Comparison of ENCODE assay signal across 31 cellular contexts in the genomic region with DNA sequence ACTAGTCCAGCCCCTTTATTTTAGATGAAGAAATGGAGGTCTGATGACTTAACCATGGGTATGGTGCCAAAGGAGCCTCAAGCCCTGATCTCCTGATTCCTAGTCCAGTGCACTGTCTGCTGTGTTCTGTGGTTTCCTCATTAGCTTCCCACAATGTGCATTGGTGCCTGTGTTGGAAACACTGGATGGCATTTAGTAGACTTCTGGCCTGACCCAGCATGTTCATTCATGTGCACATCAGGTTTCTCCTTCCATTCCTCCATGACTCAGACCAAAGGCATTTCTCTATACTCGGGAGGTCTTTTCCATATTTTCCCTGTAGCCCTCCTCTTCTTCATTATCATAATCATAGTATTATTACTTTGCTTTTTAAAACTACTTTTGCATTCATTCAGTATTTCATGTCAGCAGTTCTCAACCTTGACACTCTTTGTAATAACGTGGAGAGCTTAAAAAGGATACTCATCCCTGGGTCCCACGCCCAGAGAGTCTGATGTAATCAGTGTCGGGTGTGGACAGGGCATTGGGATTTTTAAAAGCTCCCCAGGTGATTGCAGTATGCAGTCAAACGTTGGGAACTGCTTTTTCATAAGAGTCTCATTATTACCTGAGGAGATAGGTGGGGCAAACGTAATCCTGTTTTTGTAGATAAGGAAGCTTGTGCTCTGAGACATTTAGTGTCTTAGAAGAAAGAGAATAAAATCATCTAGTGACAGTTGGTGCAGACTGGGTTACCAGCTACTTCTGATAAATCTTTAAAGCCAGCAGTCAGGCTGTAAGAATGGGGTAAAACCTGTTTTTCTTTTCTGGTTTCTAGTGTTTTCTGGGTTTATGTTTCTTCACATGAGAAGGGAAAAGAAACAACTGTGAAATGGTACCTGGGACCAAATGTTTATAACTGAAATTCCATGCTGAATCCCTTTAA. TPM values are rescaled to one million over a fixed set of nuclear protein-coding genes. Genes with fewer than 3 reads are reported as not detected.
DNase-seq lines count a peak whose midpoint lies in the region; ATAC-seq and TF ChIP-seq lines count a peak whose summit lies in the region.
"Had no signal": no experiment of that assay in that cellular context is flagged by ENCODE, and none has a peak within 500 bp of the region (broad histone marks: within the 10 kb centered on the region; RNA-seq: fewer than 3 reads in every experiment).

No MANE protein-coding gene starts in this region.

- WGBS in psoas muscle, 3 donors: 50 to 68% (median 55%) methylated on average over 6 of the region's 6 CpGs

- ATAC-seq in mucosa of descending colon (peak; percentile 68), HG03159 (IDR thresholded peaks at IDR 0.05; ENCODE audit: unreplicated experiment) (no peak), psoas muscle (no peak), HG02840 (IDR thresholded peaks at IDR 0.05; ENCODE audit: low FRiP score, unreplicated experiment) (no peak)
- ATAC-seq: activated T-cell treated with anti-CD3 and anti-CD28 coated beads, Interleukin-2, amount 50 U/mL, for 4 hours; GM12878; heart left ventricle; naive thymus-derived CD4-positive, alpha-beta T cell; upper lobe of right lung had no signal

- no TSS peak for BruUV-seq in PC-9 (replicated peaks; lab: Mats Ljungman, UMichigan)

- H2AFZ ChIP-seq in PC-9: 0 out of 2 replicates have a peak overlapping the region, but pooled peaks have one; percentile 9

- H4K20me1 ChIP-seq in PC-9 (ENCODE audit: insufficient read depth): no peaks in the 10 kb centered on the region

- H3K27ac ChIP-seq in HEK293 (ENCODE audit: extremely low read depth, low read depth, low read length) (no peak overlapping the region), PC-9 (peak overlapping the region; percentile 85), epithelial cell of prostate (peak overlapping the region; percentile 87), psoas muscle (no peak overlapping the region)
- H3K27ac ChIP-seq: adrenal gland, cardiac muscle cell, heart left ventricle, stomach, upper lobe of right lung had no signal

- H3K79me2 ChIP-seq in PC-9 (ENCODE audit: low read depth): no peaks in the 10 kb centered on the region

- H3K27me3 ChIP-seq in PC-9 (ENCODE audit: insufficient read depth, low read depth): no peaks in the 10 kb centered on the region
- no peaks in the 10 kb centered on the region for H3K27me3 ChIP-seq in psoas muscle (ENCODE audit: insufficient read depth in 3 of 3, low read length in 2 of 3)
- H3K27me3 ChIP-seq: BE2C, cardiac muscle cell, stomach, upper lobe of right lung had no signal

- peak overlapping the region; percentile 74 for H3K4me2 ChIP-seq in PC-9

- H3K4me1 ChIP-seq in HEK293 (ENCODE audit: control insufficient read depth, insufficient read depth, low read length) (no peaks in the 10 kb centered on the region), PC-9 (replicated peaks; ENCODE audit: insufficient read depth) (peaks cover 27% of the 10 kb centered on the region), mucosa of descending colon (ENCODE audit: low read depth) (no peaks in the 10 kb centered on the region), psoas muscle (no peaks in the 10 kb centered on the region)
- H3K4me1 ChIP-seq: adrenal gland, BE2C, heart left ventricle, stomach, upper lobe of right lung had no signal

- peak; percentile 33 to 80 for DNase-seq in PC-9
- peak; percentile 78 for DNase-seq in epithelial cell of prostate (ENCODE audit: low read depth, low spot score)
- DNase-seq in mucosa of descending colon: peak in 1 of 3 donors; percentile 14
- DNase-seq in NCI-H2081 (lab: John Stamatoyannopoulos, UW): no peak
- no peak for DNase-seq in psoas muscle
- DNase-seq: activated CD4-positive, alpha-beta T cell treated with anti-CD3 and anti-CD28 coated beads for 1 hour; activated naive CD4-positive, alpha-beta T cell; activated T-cell treated with anti-CD3 and anti-CD28 coated beads, Interleukin-2, amount 50 U/mL, for 4 hours; adrenal gland; BE2C; cortex of kidney; endodermal cell; heart left ventricle; Kasumi-1; mesendoderm; naive thymus-derived CD4-positive, alpha-beta T cell; NCI-H1048; NCI-H187 treated with DMSO at 0.1 percent for 48 hours; NCI-H226; NCI-H82; nucleus accumbens; SHP77 treated with DMSO at 0.1 percent for 48 hours; stimulated activated CD8-positive, alpha-beta memory T cell treated with anti-CD3 and anti-CD28 coated beads, Interleukin-4, amount 100 ng/mL, for 48 hours; stomach; T-helper 1 cell; upper lobe of right lung had no signal

- no peaks in the 10 kb centered on the region for H3K9me2 ChIP-seq in PC-9 (ENCODE audit: insufficient read depth)

- H3K9me3 ChIP-seq in HEK293 (ENCODE audit: control insufficient read depth, insufficient read depth, low read depth, low read length): no peaks in the 10 kb centered on the region
- H3K9me3 ChIP-seq in PC-9 (ENCODE audit: insufficient read depth, low read depth): no peaks in the 10 kb centered on the region
- H3K9me3 ChIP-seq in mucosa of descending colon: no peaks in the 10 kb centered on the region
- H3K9me3 ChIP-seq in psoas muscle: no peaks in the 10 kb centered on the region
- H3K9me3 ChIP-seq: adrenal gland, BE2C, stomach, upper lobe of right lung had no signal

- CTCF ChIA-PET in HEK293 (lab: Yijun Ruan, JAX) (interaction anchor here (0.7 to 1.3 kb wide), 5 partner anchors 10 to 92 kb away, joined by 3 to 5 read pairs (median 3); no protein-coding TSS in a partner anchor), PC-9 (lab: Charles Lee) (no interaction called here)

- H3F3A ChIP-seq in PC-9 (ENCODE audit: insufficient read depth, low read depth): peaks cover 16% of the 10 kb centered on the region

- no peaks in the 10 kb centered on the region for H3K36me3 ChIP-seq in HEK293 (ENCODE audit: control insufficient read depth in 2 of 2, insufficient read depth in 1 of 2, low read length in 2 of 2)
- no peaks in the 10 kb centered on the region for H3K36me3 ChIP-seq in PC-9 (ENCODE audit: low read depth)
- H3K36me3 ChIP-seq in mucosa of descending colon (ENCODE audit: low read depth): no peaks in the 10 kb centered on the region
- H3K36me3 ChIP-seq in psoas muscle (ENCODE audit: insufficient read depth in 1 of 2, low read depth in 1 of 2): no peaks in the 10 kb centered on the region
- H3K36me3 ChIP-seq: adrenal gland, BE2C, cardiac muscle cell, heart left ventricle, stomach, upper lobe of right lung had no signal

- TF ChIP-seq CTCF in HEK293 (tag by site-specific recombination; IDR thresholded peaks at IDR 0.05): no peak
- no peak for TF ChIP-seq CTCF in PC-9 (conservative IDR thresholded peaks at IDR 0.05)
- TF ChIP-seq CTCF in mucosa of descending colon (IDR thresholded peaks at IDR 0.05): no peak
- TF ChIP-seq CTCF in psoas muscle (IDR thresholded peaks at IDR 0.05): no peak

- intact Hi-C loops in PC-9 (cut with micrococcal nuclease; ENCODE audit: unreplicated experiment): no loop called here
- intact Hi-C loops in mucosa of descending colon (cut with DNase I, micrococcal nuclease): no loop called here
- intact Hi-C loops in psoas muscle (cut with DNase I): no loop called here

- H3K4me3 ChIP-seq in HEK293 (ENCODE audit: low read depth, low read length) (no peak overlapping the region), PC-9 (peak overlapping the region; percentile 42; the same call in 1 of the 2 replicates), mucosa of descending colon (no peak overlapping the region), psoas muscle (no peak overlapping the region)
- H3K4me3 ChIP-seq: adrenal gland, cardiac muscle cell, GM12878, heart left ventricle, stomach, upper lobe of right lung had no signal

- POLR2A ChIA-PET in HEK293 (lab: Yijun Ruan, JAX) (interaction anchor here (0.6 kb wide), 2 partner anchors 13 to 122 kb away, joined by 3 to 4 read pairs; no protein-coding TSS in a partner anchor), PC-9 (lab: Charles Lee; ENCODE audit: unreplicated experiment) (no interaction called here)

TF ChIP-seq in HEK293, 187 proteins besides CTCF, POLR2A, EP300 and RAD21:
- no peak for TF ChIP-seq ZNF121 (tag by site-specific recombination; IDR thresholded peaks at IDR 0.05)
- TF ChIP-seq ZNF10 (tag by site-specific recombination; IDR thresholded peaks at IDR 0.05): no peak
- TF ChIP-seq, protein P1, sequence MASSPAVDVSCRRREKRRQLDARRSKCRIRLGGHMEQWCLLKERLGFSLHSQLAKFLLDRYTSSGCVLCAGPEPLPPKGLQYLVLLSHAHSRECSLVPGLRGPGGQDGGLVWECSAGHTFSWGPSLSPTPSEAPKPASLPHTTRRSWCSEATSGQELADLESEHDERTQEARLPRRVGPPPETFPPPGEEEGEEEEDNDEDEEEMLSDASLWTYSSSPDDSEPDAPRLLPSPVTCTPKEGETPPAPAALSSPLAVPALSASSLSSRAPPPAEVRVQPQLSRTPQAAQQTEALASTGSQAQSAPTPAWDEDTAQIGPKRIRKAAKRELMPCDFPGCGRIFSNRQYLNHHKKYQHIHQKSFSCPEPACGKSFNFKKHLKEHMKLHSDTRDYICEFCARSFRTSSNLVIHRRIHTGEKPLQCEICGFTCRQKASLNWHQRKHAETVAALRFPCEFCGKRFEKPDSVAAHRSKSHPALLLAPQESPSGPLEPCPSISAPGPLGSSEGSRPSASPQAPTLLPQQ (tag by site-specific recombination; IDR thresholded peaks at IDR 0.05): peak; percentile 85
- 0 out of 2 replicates have a peak, but pooled peaks have one; percentile 16 for TF ChIP-seq KLF1 (tag by site-specific recombination; IDR thresholded peaks at IDR 0.05)

RNA-seq across cellular contexts. Expression of a gene that starts 40.9 kb away (rescaled TPM):
- total RNA-seq in PC-9 (2021): 2.4 and 3.7 TPM in 2 replicates
- 10 to 100 TPM; 22.8 to 34.7 (median 29.5) TPM for total RNA-seq in mucosa of descending colon
- 1 to 10 TPM; 3.2 to 8.9 (median 3.8) TPM for total RNA-seq in psoas muscle
- 1 to 10 TPM in 2 of 3 donors, under 1 TPM in 1; 0.94 to 4.8 (median 1.5) TPM for polyA plus RNA-seq in psoas muscle
- total RNA-seq: GM12878 had no signal
- polyA plus RNA-seq: GM12878; naive thymus-derived CD4-positive, alpha-beta T cell had no signal

Comparison
In these comparisons a context has a peak if more than half of its experiments do, and no peak if none do; other contexts are left out.
1. H3K27ac ChIP-seq: peak in PC-9 (single experiment) and epithelial cell of prostate (single experiment); none in HEK293 (single experiment) and psoas muscle (single experiment).
2. DNase-seq: peak in PC-9 (2 of 2) and epithelial cell of prostate (single experiment); none in NCI-H2081 (0 of 2) and psoas muscle (0 of 2).